ENCODE assay signal across 20 cellular contexts in genomic region chr7:87110778-87111177, GRCh38. TPM values are rescaled to one million over a fixed set of nuclear protein-coding genes. Genes with fewer than 3 reads are reported as not detected.
DNase-seq lines count a peak whose midpoint lies in the region; ATAC-seq, FAIRE-seq and TF ChIP-seq lines count a peak whose summit lies in the region.
"Had no signal": no experiment of that assay in that cellular context is flagged by ENCODE, and none has a peak within 500 bp of the region (broad histone marks: within the 10 kb centered on the region; RNA-seq: fewer than 3 reads in every experiment).

No MANE protein-coding gene starts in this region.

- H2BK20ac ChIP-seq in IMR-90 (ENCODE audit: low read depth, low read length): no peak overlapping the region

- in situ Hi-C loops in IMR-90 (cut with MboI; ENCODE audit: low sequenced_read_pairs) (no loop called here), brain microvascular endothelial cell (cut with HindIII; ENCODE audit: low pct_ligation_motif_present, low sequenced_read_pairs) (no loop called here)

- no peak for TF ChIP-seq RAD21 in IMR-90 (IDR thresholded peaks at IDR 0.05; ENCODE audit: low read length)

- no peak overlapping the region for H2AK9ac ChIP-seq in IMR-90 (replicated peaks; ENCODE audit: low read depth, low read length, poor library complexity)

- H3K4me1 ChIP-seq in IMR-90 (ENCODE audit: control insufficient read depth, insufficient read depth, low read length) (no peaks in the 10 kb centered on the region), hepatocyte (ENCODE audit: insufficient read depth) (no peaks in the 10 kb centered on the region), right atrium auricular region (no peaks in the 10 kb centered on the region), stomach (no peaks in the 10 kb centered on the region), sigmoid colon (no peaks in the 10 kb centered on the region)
- H3K4me1 ChIP-seq: vagina had no signal

- H3K36me3 ChIP-seq in IMR-90 (ENCODE audit: control insufficient read depth, insufficient read depth, low read length) (no peaks in the 10 kb centered on the region), brain microvascular endothelial cell (replicated peaks) (no peaks in the 10 kb centered on the region), hepatocyte (replicated peaks; ENCODE audit: insufficient read depth, low read depth) (no peaks in the 10 kb centered on the region), right atrium auricular region (no peaks in the 10 kb centered on the region), stomach (no peaks in the 10 kb centered on the region), sigmoid colon (no peaks in the 10 kb centered on the region)
- H3K36me3 ChIP-seq: vagina had no signal

- TF ChIP-seq CTCF in AG09309 (IDR thresholded peaks at IDR 0.05; ENCODE audit: control insufficient read depth, insufficient read depth, low read depth, low read length, missing control alignments) (no peak), IMR-90 (conservative IDR thresholded peaks at IDR 0.05; ENCODE audit: low read depth, low read length) (no peak), brain microvascular endothelial cell (IDR thresholded peaks at IDR 0.05; ENCODE audit: low read depth, low read length, missing control alignments) (no peak), hepatocyte (IDR thresholded peaks at IDR 0.05; ENCODE audit: poor library complexity) (no peak), right atrium auricular region (IDR thresholded peaks at IDR 0.05) (no peak), stomach (IDR thresholded peaks at IDR 0.05) (no peak), sigmoid colon (IDR thresholded peaks at IDR 0.05) (no peak)

- peak; percentile 80 for ATAC-seq in IMR-90 (ENCODE audit: low read depth)
- ATAC-seq: activated CD4-positive, alpha-beta T cell treated with anti-CD3 and anti-CD28 coated beads for 36 hours; activated naive CD4-positive, alpha-beta T cell treated with anti-CD3 and anti-CD28 coated beads, Interleukin-2, amount 50 U/mL, for 72 hours; Panc1; T-helper 17 cell had no signal

- no peaks in the 10 kb centered on the region for H3K9me2 ChIP-seq in hepatocyte (replicated peaks; ENCODE audit: insufficient read depth)

- no peaks in the 10 kb centered on the region for H3K9me3 ChIP-seq in IMR-90 (ENCODE audit: control insufficient read depth, insufficient read depth, low read length)
- H3K9me3 ChIP-seq in hepatocyte (ENCODE audit: low read depth): no peaks in the 10 kb centered on the region
- H3K9me3 ChIP-seq in right atrium auricular region: no peaks in the 10 kb centered on the region
- H3K9me3 ChIP-seq in stomach: no peaks in the 10 kb centered on the region
- no peaks in the 10 kb centered on the region for H3K9me3 ChIP-seq in sigmoid colon
- H3K9me3 ChIP-seq: vagina had no signal

- TF ChIP-seq EP300 in stomach (IDR thresholded peaks at IDR 0.05) (no peak), sigmoid colon (IDR thresholded peaks at IDR 0.05) (no peak)

- FAIRE-seq in GM19239 (lab: Jason Lieb, UNC): no peak
- FAIRE-seq: colon, D721Med, H1 had no signal

- intact Hi-C loops in IMR-90 (cut with micrococcal nuclease) (no loop called here), stomach (cut with DNase I; ENCODE audit: low total_unique reads) (no loop called here), sigmoid colon (cut with DNase I) (no loop called here)

- no peaks in the 10 kb centered on the region for H3K79me2 ChIP-seq in hepatocyte

- no peak overlapping the region for H3K9ac ChIP-seq in IMR-90 (ENCODE audit: low read depth, low read length)

- H2BK5ac ChIP-seq in IMR-90 (ENCODE audit: low read depth, low read length, poor library complexity, severe bottlenecking): no peak overlapping the region

- no peak overlapping the region for H3K56ac ChIP-seq in IMR-90 (ENCODE audit: extremely low read depth, insufficient read depth, low read length)

- H4K5ac ChIP-seq in IMR-90 (ENCODE audit: low read depth, low read length): no peak overlapping the region

- H3K4me2 ChIP-seq in IMR-90 (ENCODE audit: low read depth, low read length) (no peak overlapping the region), hepatocyte (no peak overlapping the region)

- TF ChIP-seq POLR2A in IMR-90 (IDR thresholded peaks at IDR 0.05; ENCODE audit: low read depth, low read length) (no peak), stomach (IDR thresholded peaks at IDR 0.05) (no peak), sigmoid colon (IDR thresholded peaks at IDR 0.05) (no peak)

- H3K4ac ChIP-seq in IMR-90 (ENCODE audit: low read depth, low read length): no peak overlapping the region

- H3K14ac ChIP-seq in IMR-90 (replicated peaks; ENCODE audit: low read depth, low read length): no peak overlapping the region

- no peak overlapping the region for H2BK120ac ChIP-seq in IMR-90 (ENCODE audit: low read depth, low read length)

- H4K8ac ChIP-seq in IMR-90 (ENCODE audit: low read depth in 2 of 2, low read length in 2 of 2): no peak overlapping the region

- H3K23ac ChIP-seq in IMR-90 (ENCODE audit: low read depth, low read length): no peak overlapping the region

- H3K4me3 ChIP-seq in AG09309 (ENCODE audit: control insufficient read depth, low read depth, low read length) (no peak overlapping the region), IMR-90 (ENCODE audit: insufficient read depth, low read depth, low read length) (no peak overlapping the region), brain microvascular endothelial cell (ENCODE audit: low read depth, low read length) (no peak overlapping the region), hepatocyte (no peak overlapping the region), right atrium auricular region (no peak overlapping the region), stomach (no peak overlapping the region), sigmoid colon (no peak overlapping the region)
- H3K4me3 ChIP-seq: lung, vagina had no signal

- no peak overlapping the region for H3K18ac ChIP-seq in IMR-90 (ENCODE audit: low read depth, low read length)

- no peaks in the 10 kb centered on the region for H3K79me1 ChIP-seq in IMR-90 (ENCODE audit: low read depth in 1 of 2, low read length in 2 of 2)

- no TSS peak for BruUV-seq in IMR-90 (replicated peaks; lab: Mats Ljungman, UMichigan)

- WGBS in IMR-90 (ENCODE audit: extremely low coverage in 2 of 2, insufficient read length in 1 of 2), 2 experiments: 0% methylated on average over 1 of the region's 2 CpGs; no CpG with 5 or more reads in 1 of the 2 experiments
- WGBS in hepatocyte (ENCODE audit: low lambda C conversion rate, missing lambda C conversion rate): 43% methylated on average over 2 of the region's 2 CpGs
- 27 to 40% (median 34%) methylated on average over 2 of the region's 2 CpGs for WGBS in stomach, 5 donors
- 19 to 76% methylated on average over 2 of the region's 2 CpGs for WGBS in sigmoid colon, 2 donors

- H2AK5ac ChIP-seq in IMR-90 (ENCODE audit: low read depth, low read length): no peak overlapping the region

- no peaks in the 10 kb centered on the region for H3K9me1 ChIP-seq in IMR-90 (ENCODE audit: insufficient read depth, low read length)

- DNase-seq in AG09309 (ENCODE audit: low read depth) (peak; percentile 8), IMR-90 (peak; percentile 65), brain microvascular endothelial cell (peak; percentile 75), hepatocyte (ENCODE audit: low spot score) (peak; percentile 71), right atrium auricular region (ENCODE audit: low spot score) (no peak), GM19239 (ENCODE audit: insufficient read length, low spot score) (no peak), stomach (no peak), sigmoid colon (no peak)
- DNase-seq: activated CD4-positive, alpha-beta T cell treated with anti-CD3 and anti-CD28 coated beads for 36 hours; NCI-H1417; NCI-H2227 treated with DMSO at 0.1 percent for 48 hours; stimulated activated naive CD4-positive, alpha-beta T cell treated with Interleukin-2 at 50 U/mL for 16 hours; T-helper 17 cell had no signal

- H2AFZ ChIP-seq in IMR-90 (replicated peaks; ENCODE audit: low read length, poor library complexity) (no peak overlapping the region), hepatocyte (no peak overlapping the region)

- POLR2A ChIA-PET in IMR-90 (lab: Charles Lee; ENCODE audit: unreplicated experiment): no interaction called here

- H3K27me3 ChIP-seq in IMR-90 (ENCODE audit: control insufficient read depth, insufficient read depth, low read length): no peaks in the 10 kb centered on the region
- H3K27me3 ChIP-seq in brain microvascular endothelial cell (replicated peaks): no peaks in the 10 kb centered on the region
- no peaks in the 10 kb centered on the region for H3K27me3 ChIP-seq in hepatocyte
- H3K27me3 ChIP-seq in right atrium auricular region: no peaks in the 10 kb centered on the region
- H3K27me3 ChIP-seq in stomach: no peaks in the 10 kb centered on the region
- H3K27me3 ChIP-seq in sigmoid colon: no peaks in the 10 kb centered on the region
- H3K27me3 ChIP-seq: vagina had no signal

- dilution Hi-C loops in IMR-90 (cut with HindIII; ENCODE audit: low sequenced_read_pairs, unreplicated experiment): no loop called here

- H3K27ac ChIP-seq in IMR-90 (ENCODE audit: insufficient read depth, low read length) (no peak overlapping the region), brain microvascular endothelial cell (no peak overlapping the region), hepatocyte (peak overlapping the region; percentile 32), right atrium auricular region (no peak overlapping the region), stomach (no peak overlapping the region), sigmoid colon (no peak overlapping the region)
- H3K27ac ChIP-seq: vagina had no signal

- no peak overlapping the region for H2BK15ac ChIP-seq in IMR-90 (ENCODE audit: low read depth, low read length)

- CTCF ChIA-PET in IMR-90 (lab: Yijun Ruan, JAX): no interaction called here

- H4K91ac ChIP-seq in IMR-90 (ENCODE audit: insufficient read depth, low read depth, low read length): no peak overlapping the region

- no peaks in the 10 kb centered on the region for H4K20me1 ChIP-seq in IMR-90 (ENCODE audit: insufficient read depth, low read length)
- H4K20me1 ChIP-seq in hepatocyte (ENCODE audit: insufficient read depth, poor library complexity, severe bottlenecking): no peaks in the 10 kb centered on the region

RNA-seq across cellular contexts. Expression of gene DMTF1, which starts 41.5 kb away (rescaled TPM):
- total RNA-seq in IMR-90 (2012; rRNA removed) (59.0 and 69.7 TPM in 2 replicates), hepatocyte (74.3 and 75.1 TPM in 2 replicates), right atrium auricular region (10 to 100 TPM; 25.7 to 26.9 TPM), stomach (100 to 1,000 TPM in 4 of 5 donors, 10 to 100 TPM in 1; 37.2 to 233 (median 122) TPM), sigmoid colon (100 to 1,000 TPM in 1 of 4 donors, 10 to 100 TPM in 3; 69.9 to 134 (median 81.4) TPM)
- polyA plus RNA-seq in IMR-90 (2012; rRNA removed) (58.3 and 69.0 TPM in 2 replicates), hepatocyte (37.8 and 42.5 TPM in 2 replicates), stomach (10 to 100 TPM; 10.5 to 30.5 (median 19.7) TPM), sigmoid colon (10 to 100 TPM; 10.2 to 26.3 (median 13.2) TPM)
- polyA plus RNA-seq in IMR-90 (2012; cell fraction: cytosol; rRNA removed): 5.1 and 7.9 TPM in 2 replicates
- polyA plus RNA-seq in IMR-90 (2012; cell fraction: nucleus; rRNA removed; ENCODE audit: low replicate concordance): 87.2 and 681 TPM in 2 replicates

RNA-seq across cellular contexts. Expression of gene ELAPOR2, which starts 51.3 kb away (rescaled TPM):
- total RNA-seq in IMR-90 (2012; rRNA removed): 0.83 and 1.3 TPM in 2 replicates
- 0.34 and 0.62 TPM in 2 replicates for polyA plus RNA-seq in IMR-90 (2012; rRNA removed)
- polyA plus RNA-seq in IMR-90 (2012; cell fraction: cytosol; rRNA removed): 0.11 and 0.13 TPM in 2 replicates
- 0.09 and 1.6 TPM in 2 replicates for polyA plus RNA-seq in IMR-90 (2012; cell fraction: nucleus; rRNA removed; ENCODE audit: low replicate concordance)
- total RNA-seq in hepatocyte: 26.7 and 28.3 TPM in 2 replicates
- 12.7 and 19.6 TPM in 2 replicates for polyA plus RNA-seq in hepatocyte
- 1 to 10 TPM; 4.0 to 9.1 TPM for total RNA-seq in right atrium auricular region
- total RNA-seq in stomach: 10 to 100 TPM in 1 of 5 donors, 1 to 10 TPM in 4; 1.7 to 18.0 (median 4.5) TPM
- 1 to 10 TPM; 1.4 to 3.7 (median 2.5) TPM for polyA plus RNA-seq in stomach
- 10 to 100 TPM in 1 of 4 donors, 1 to 10 TPM in 3; 7.3 to 15.3 (median 8.9) TPM for total RNA-seq in sigmoid colon
- 1 to 10 TPM; 1.6 to 5.9 (median 2.4) TPM for polyA plus RNA-seq in sigmoid colon

Comparison
In these comparisons a context has a peak if more than half of its experiments do, and no peak if none do; other contexts are left out.
1. DNase-seq: peak in AG09309 (single experiment), IMR-90 (single experiment), brain microvascular endothelial cell (single experiment) and hepatocyte (single experiment); none in right atrium auricular region (single experiment), GM19239 (single experiment), stomach (single experiment) and sigmoid colon (single experiment).